Comparison of ENCODE assay signal across 1 cellular context in the genomic region with DNA sequence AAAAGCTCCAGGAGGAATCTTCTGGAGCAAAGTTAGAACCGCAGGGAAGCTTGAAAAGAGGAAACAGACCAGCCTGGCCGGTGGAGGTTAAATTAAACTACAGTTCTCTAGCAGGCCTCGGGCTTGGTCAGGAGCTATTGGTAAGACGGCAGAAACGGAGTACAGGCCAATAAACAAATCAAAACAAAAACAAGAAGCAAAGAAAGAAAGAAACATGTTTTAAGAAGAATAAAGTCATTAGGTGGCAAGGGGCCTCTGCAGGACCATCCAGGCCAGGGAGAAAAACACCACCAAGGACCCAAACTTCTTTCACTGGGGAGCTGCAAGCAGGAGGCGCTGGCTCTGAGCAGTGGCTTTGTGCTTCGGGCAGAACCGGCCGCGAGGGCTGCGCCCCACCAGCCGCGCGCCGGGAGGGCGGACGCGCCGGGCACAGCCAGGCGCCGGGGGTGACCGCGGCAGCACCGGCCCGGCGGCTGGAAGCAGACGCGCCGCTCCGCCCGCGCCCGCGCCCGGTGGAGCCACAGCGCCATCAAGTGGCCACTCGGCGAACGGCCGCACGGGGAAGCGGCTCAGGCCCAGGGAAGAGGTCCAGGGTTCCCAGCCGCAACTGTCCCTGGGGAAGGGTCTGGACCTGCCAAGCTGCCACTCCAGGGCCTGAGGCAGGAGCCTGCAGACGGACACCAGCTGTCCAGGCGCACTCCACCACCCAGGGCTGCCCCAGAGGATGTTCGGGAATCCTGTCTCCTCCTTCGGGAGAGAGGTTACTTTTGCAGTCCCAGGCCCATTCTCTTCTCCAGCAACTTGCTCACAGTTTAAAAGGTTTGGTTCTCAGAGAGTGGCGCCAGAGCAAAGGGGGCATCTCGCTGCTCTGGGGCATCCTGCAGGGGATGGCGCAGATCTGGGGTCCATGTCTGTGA.
TF ChIP-seq lines count a peak whose summit lies in the region.

No MANE protein-coding gene starts in this region.

TF ChIP-seq in WTC11, 78 proteins besides CTCF, POLR2A, EP300 and RAD21 (continued from another document):
- TF ChIP-seq PRDM15 (CRISPR knock-in tag; IDR thresholded peaks at IDR 0.05), result no peak
- peak; percentile 98 for TF ChIP-seq ZNF423 (CRISPR knock-in tag; IDR thresholded peaks at IDR 0.05)
- TF ChIP-seq, protein P1, sequence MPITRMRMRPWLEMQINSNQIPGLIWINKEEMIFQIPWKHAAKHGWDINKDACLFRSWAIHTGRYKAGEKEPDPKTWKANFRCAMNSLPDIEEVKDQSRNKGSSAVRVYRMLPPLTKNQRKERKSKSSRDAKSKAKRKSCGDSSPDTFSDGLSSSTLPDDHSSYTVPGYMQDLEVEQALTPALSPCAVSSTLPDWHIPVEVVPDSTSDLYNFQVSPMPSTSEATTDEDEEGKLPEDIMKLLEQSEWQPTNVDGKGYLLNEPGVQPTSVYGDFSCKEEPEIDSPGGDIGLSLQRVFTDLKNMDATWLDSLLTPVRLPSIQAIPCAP (CRISPR knock-in tag; IDR thresholded peaks at IDR 0.05), result no peak
- no peak for TF ChIP-seq E2F5 (CRISPR knock-in tag; IDR thresholded peaks at IDR 0.05)
- no peak for TF ChIP-seq JUN (CRISPR knock-in tag; IDR thresholded peaks at IDR 0.05)
- no peak for TF ChIP-seq TP53 (CRISPR knock-in tag; IDR thresholded peaks at IDR 0.05)
- no peak for TF ChIP-seq GTF2I (CRISPR knock-in tag; conservative IDR thresholded peaks at IDR 0.05)
- no peak for TF ChIP-seq ETV6 (CRISPR knock-in tag; IDR thresholded peaks at IDR 0.05)
- no peak for TF ChIP-seq ZNF317 (CRISPR knock-in tag; IDR thresholded peaks at IDR 0.05; ENCODE audit: borderline replicate concordance, low read depth)
- TF ChIP-seq ZNF121 (CRISPR knock-in tag; IDR thresholded peaks at IDR 0.05), result no peak
- peak; percentile 66; the same call in 1 of the 2 replicates for TF ChIP-seq FOXP4 (CRISPR knock-in tag; IDR thresholded peaks at IDR 0.05)
- TF ChIP-seq, protein P2, sequence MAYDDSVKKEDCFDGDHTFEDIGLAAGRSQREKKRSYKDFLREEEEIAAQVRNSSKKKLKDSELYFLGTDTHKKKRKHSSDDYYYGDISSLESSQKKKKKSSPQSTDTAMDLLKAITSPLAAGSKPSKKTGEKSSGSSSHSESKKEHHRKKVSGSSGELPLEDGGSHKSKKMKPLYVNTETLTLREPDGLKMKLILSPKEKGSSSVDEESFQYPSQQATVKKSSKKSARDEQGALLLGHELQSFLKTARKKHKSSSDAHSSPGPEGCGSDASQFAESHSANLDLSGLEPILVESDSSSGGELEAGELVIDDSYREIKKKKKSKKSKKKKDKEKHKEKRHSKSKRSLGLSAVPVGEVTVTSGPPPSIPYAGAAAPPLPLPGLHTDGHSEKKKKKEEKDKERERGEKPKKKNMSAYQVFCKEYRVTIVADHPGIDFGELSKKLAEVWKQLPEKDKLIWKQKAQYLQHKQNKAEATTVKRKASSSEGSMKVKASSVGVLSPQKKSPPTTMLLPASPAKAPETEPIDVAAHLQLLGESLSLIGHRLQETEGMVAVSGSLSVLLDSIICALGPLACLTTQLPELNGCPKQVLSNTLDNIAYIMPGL (CRISPR knock-in tag; IDR thresholded peaks at IDR 0.05), result no peak
- no peak for TF ChIP-seq EMX1 (CRISPR knock-in tag; IDR thresholded peaks at IDR 0.05)
- no peak for TF ChIP-seq USF1 (CRISPR knock-in tag; IDR thresholded peaks at IDR 0.05)
- no peak for TF ChIP-seq ZNF671 (CRISPR knock-in tag; IDR thresholded peaks at IDR 0.05)
- TF ChIP-seq GABPB1 (CRISPR knock-in tag; IDR thresholded peaks at IDR 0.05), result peak; percentile 50
- TF ChIP-seq ZNF263 (CRISPR knock-in tag; IDR thresholded peaks at IDR 0.05; ENCODE audit: low read depth), result no peak
